ENCODE assay signal across 2 cellular contexts in the genomic region with DNA sequence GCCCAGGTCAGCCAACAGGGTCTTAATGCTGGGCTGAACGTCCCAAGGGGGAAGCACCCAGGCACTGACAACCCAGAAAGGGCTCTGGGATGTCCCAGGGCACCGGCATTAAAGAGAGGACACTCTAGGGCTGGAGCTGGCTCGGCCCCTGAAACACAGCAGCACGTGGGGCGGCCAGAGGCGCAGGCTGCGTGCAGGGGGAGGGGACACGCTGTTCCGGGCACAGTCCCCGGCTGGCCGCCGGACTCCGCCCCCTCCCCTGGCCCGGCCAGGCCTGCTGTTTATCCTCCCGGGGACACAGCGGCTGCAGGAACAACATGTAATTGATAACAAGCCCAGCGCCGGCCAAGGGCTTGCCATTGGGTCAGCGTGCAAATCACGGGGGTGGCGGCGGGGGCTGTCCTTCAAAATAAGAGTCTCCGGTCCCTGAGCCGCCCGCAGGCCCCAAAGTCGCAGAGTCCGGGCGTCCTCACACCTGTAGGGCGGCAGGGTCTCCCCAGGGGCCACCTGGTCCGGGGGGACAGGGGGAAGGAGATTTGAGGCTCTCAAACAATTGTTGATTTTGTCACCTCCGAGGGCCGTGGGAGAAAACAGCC.
TF ChIP-seq lines count a peak whose summit lies in the region.

No MANE protein-coding gene starts in this region.

TF ChIP-seq in SK-N-SH, 30 proteins besides CTCF, POLR2A, EP300 and RAD21:
- peak; percentile 81 for TF ChIP-seq FOXJ3 (CRISPR knock-in tag; IDR thresholded peaks at IDR 0.05)
- TF ChIP-seq, protein P1, sequence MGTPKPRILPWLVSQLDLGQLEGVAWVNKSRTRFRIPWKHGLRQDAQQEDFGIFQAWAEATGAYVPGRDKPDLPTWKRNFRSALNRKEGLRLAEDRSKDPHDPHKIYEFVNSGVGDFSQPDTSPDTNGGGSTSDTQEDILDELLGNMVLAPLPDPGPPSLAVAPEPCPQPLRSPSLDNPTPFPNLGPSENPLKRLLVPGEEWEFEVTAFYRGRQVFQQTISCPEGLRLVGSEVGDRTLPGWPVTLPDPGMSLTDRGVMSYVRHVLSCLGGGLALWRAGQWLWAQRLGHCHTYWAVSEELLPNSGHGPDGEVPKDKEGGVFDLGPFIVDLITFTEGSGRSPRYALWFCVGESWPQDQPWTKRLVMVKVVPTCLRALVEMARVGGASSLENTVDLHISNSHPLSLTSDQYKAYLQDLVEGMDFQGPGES (IDR thresholded peaks at IDR 0.05; ENCODE audit: low read depth, low read length): 0 out of 2 replicates have a peak, but pooled peaks have one; percentile 3
- TF ChIP-seq MXI1 (IDR thresholded peaks at IDR 0.05; ENCODE audit: low read depth, low read length): peak; percentile 99
- TF ChIP-seq, protein P2, sequence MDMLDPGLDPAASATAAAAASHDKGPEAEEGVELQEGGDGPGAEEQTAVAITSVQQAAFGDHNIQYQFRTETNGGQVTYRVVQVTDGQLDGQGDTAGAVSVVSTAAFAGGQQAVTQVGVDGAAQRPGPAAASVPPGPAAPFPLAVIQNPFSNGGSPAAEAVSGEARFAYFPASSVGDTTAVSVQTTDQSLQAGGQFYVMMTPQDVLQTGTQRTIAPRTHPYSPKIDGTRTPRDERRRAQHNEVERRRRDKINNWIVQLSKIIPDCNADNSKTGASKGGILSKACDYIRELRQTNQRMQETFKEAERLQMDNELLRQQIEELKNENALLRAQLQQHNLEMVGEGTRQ (IDR thresholded peaks at IDR 0.05; ENCODE audit: borderline replicate concordance, low read depth, low read length): 0 out of 2 replicates have a peak, but pooled peaks have one; percentile 42
- TF ChIP-seq, protein P3, sequence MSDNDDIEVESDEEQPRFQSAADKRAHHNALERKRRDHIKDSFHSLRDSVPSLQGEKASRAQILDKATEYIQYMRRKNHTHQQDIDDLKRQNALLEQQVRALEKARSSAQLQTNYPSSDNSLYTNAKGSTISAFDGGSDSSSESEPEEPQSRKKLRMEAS (IDR thresholded peaks at IDR 0.05; ENCODE audit: low read depth): peak; percentile 73; the same call in 1 of the 2 replicates
- TF ChIP-seq, protein P4, sequence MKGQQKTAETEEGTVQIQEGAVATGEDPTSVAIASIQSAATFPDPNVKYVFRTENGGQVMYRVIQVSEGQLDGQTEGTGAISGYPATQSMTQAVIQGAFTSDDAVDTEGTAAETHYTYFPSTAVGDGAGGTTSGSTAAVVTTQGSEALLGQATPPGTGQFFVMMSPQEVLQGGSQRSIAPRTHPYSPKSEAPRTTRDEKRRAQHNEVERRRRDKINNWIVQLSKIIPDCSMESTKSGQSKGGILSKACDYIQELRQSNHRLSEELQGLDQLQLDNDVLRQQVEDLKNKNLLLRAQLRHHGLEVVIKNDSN (IDR thresholded peaks at IDR 0.05; ENCODE audit: borderline replicate concordance, low read depth): peak; percentile 64; the same call in 1 of the 2 replicates
- TF ChIP-seq SIN3A (IDR thresholded peaks at IDR 0.05; ENCODE audit: borderline replicate concordance, low read depth, low read length): no peak
- TF ChIP-seq, protein P5, sequence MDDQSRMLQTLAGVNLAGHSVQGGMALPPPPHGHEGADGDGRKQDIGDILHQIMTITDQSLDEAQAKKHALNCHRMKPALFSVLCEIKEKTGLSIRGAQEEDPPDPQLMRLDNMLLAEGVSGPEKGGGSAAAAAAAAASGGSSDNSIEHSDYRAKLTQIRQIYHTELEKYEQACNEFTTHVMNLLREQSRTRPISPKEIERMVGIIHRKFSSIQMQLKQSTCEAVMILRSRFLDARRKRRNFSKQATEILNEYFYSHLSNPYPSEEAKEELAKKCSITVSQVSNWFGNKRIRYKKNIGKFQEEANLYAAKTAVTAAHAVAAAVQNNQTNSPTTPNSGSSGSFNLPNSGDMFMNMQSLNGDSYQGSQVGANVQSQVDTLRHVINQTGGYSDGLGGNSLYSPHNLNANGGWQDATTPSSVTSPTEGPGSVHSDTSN (IDR thresholded peaks at IDR 0.05): no peak
- peak; percentile 70 for TF ChIP-seq RCOR1 (IDR thresholded peaks at IDR 0.05; ENCODE audit: low read length)
- TF ChIP-seq, protein P6, sequence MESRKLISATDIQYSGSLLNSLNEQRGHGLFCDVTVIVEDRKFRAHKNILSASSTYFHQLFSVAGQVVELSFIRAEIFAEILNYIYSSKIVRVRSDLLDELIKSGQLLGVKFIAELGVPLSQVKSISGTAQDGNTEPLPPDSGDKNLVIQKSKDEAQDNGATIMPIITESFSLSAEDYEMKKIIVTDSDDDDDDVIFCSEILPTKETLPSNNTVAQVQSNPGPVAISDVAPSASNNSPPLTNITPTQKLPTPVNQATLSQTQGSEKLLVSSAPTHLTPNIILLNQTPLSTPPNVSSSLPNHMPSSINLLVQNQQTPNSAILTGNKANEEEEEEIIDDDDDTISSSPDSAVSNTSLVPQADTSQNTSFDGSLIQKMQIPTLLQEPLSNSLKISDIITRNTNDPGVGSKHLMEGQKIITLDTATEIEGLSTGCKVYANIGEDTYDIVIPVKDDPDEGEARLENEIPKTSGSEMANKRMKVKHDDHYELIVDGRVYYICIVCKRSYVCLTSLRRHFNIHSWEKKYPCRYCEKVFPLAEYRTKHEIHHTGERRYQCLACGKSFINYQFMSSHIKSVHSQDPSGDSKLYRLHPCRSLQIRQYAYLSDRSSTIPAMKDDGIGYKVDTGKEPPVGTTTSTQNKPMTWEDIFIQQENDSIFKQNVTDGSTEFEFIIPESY (IDR thresholded peaks at IDR 0.05; ENCODE audit: borderline replicate concordance, low read depth): no peak
- TF ChIP-seq GATA2 (CRISPR knock-in tag; IDR thresholded peaks at IDR 0.05): peak; percentile 49; the same call in 1 of the 2 replicates
- TF ChIP-seq CHD2 (IDR thresholded peaks at IDR 0.05; ENCODE audit: low read length, partially characterized antibody): peak; percentile 81
- no peak for TF ChIP-seq MEF2A (IDR thresholded peaks at IDR 0.05; ENCODE audit: borderline replicate concordance, low read depth)

TF ChIP-seq in endothelial cell of umbilical vein, 7 proteins besides CTCF, POLR2A, EP300 and RAD21:
- no peak for TF ChIP-seq POLR2AphosphoS5 (IDR thresholded peaks at IDR 0.05; ENCODE audit: insufficient read depth, low read depth, low read length)
- TF ChIP-seq MYC (IDR thresholded peaks at IDR 0.05; ENCODE audit: low read depth, low read length): peak; percentile 75
- TF ChIP-seq EZH2 (IDR thresholded peaks at IDR 0.05; ENCODE audit: borderline replicate concordance, low read depth, low read length, severe bottlenecking): no peak
- TF ChIP-seq GATA2 (IDR thresholded peaks at IDR 0.05; ENCODE audit: insufficient read depth, insufficient read length, low read depth, low read length): no peak
- no peak for TF ChIP-seq JUN (IDR thresholded peaks at IDR 0.05; ENCODE audit: borderline replicate concordance, insufficient read depth, insufficient read length, low read depth)
- TF ChIP-seq FOS (IDR thresholded peaks at IDR 0.05; ENCODE audit: borderline replicate concordance, insufficient read depth, low read length): no peak
- TF ChIP-seq, protein P3 (IDR thresholded peaks at IDR 0.05; ENCODE audit: insufficient read depth, insufficient read length): peak; percentile 58
